1 cellular context compared by ENCODE assay signal in the genomic region with DNA sequence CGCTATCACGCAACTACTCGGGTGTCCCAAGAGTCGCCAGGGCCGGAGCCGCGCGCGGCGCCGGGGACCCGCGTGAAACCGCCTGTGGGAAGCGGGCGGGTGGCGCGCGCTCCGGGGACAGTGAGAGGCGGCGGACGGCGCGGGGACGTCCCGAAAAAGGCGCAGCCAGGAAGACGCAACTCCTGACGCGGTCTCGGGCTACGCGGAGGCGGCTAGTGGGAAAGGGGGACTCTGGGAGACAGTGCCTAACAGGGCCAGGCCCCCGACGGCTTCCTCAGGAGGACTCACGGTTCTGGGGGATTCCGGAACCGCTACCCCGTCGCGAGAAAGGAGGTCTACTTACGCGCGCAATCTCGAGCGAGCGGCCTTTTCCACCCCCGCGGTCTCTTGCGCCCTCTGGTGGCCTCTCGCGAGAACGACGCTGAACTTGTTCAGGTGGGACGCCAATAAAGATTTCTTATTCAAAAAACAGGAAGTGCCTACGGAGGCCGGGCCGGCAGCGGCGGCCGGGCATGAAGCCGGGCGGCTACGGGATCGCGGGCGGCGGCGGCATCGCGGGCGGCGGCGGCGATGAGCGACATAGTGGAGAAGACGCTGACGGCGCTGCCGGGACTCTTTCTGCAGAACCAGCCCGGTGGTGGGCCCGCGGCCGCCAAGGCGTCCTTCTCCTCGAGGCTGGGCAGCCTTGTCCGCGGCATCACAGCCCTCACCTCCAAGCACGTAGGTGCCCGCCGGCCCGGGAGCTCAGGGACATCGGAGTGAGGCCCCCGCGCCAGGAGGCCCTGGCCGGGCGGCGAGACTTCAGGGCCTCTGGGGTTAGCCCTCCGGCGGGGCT.
A peak's percentile ranks its signal among the peaks of the same experiment; 100 is the strongest.
TF ChIP-seq lines count a peak whose summit lies in the region.

A gene (plus strand): TSS at position 475 of the 835 bp plus-strand sequence. CDS start 96 bp downstream, at position 571.

TF ChIP-seq in GM12878, 131 proteins besides CTCF, POLR2A, EP300 and RAD21 (continued from another document):
- TF ChIP-seq, protein P1, sequence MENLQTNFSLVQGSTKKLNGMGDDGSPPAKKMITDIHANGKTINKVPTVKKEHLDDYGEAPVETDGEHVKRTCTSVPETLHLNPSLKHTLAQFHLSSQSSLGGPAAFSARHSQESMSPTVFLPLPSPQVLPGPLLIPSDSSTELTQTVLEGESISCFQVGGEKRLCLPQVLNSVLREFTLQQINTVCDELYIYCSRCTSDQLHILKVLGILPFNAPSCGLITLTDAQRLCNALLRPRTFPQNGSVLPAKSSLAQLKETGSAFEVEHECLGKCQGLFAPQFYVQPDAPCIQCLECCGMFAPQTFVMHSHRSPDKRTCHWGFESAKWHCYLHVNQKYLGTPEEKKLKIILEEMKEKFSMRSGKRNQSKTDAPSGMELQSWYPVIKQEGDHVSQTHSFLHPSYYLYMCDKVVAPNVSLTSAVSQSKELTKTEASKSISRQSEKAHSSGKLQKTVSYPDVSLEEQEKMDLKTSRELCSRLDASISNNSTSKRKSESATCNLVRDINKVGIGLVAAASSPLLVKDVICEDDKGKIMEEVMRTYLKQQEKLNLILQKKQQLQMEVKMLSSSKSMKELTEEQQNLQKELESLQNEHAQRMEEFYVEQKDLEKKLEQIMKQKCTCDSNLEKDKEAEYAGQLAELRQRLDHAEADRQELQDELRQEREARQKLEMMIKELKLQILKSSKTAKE (IDR thresholded peaks at IDR 0.05; ENCODE audit: low read depth, poor library complexity, severe bottlenecking), result no peak
- TF ChIP-seq MTA3 (IDR thresholded peaks at IDR 0.05; ENCODE audit: borderline replicate concordance, low read length), result no peak
- TF ChIP-seq SIX5 (IDR thresholded peaks at IDR 0.05; ENCODE audit: low read depth, low read length, severe bottlenecking), result peak; percentile 58
- peak; percentile 54; the same call in 1 of the 2 replicates for TF ChIP-seq CBFB (IDR thresholded peaks at IDR 0.05; ENCODE audit: low read depth)
- TF ChIP-seq, protein P2, sequence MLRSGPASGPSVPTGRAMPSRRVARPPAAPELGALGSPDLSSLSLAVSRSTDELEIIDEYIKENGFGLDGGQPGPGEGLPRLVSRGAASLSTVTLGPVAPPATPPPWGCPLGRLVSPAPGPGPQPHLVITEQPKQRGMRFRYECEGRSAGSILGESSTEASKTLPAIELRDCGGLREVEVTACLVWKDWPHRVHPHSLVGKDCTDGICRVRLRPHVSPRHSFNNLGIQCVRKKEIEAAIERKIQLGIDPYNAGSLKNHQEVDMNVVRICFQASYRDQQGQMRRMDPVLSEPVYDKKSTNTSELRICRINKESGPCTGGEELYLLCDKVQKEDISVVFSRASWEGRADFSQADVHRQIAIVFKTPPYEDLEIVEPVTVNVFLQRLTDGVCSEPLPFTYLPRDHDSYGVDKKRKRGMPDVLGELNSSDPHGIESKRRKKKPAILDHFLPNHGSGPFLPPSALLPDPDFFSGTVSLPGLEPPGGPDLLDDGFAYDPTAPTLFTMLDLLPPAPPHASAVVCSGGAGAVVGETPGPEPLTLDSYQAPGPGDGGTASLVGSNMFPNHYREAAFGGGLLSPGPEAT (IDR thresholded peaks at IDR 0.05; ENCODE audit: low read depth), result peak; percentile 68; the same call in 1 of the 2 replicates
- TF ChIP-seq, protein P3, sequence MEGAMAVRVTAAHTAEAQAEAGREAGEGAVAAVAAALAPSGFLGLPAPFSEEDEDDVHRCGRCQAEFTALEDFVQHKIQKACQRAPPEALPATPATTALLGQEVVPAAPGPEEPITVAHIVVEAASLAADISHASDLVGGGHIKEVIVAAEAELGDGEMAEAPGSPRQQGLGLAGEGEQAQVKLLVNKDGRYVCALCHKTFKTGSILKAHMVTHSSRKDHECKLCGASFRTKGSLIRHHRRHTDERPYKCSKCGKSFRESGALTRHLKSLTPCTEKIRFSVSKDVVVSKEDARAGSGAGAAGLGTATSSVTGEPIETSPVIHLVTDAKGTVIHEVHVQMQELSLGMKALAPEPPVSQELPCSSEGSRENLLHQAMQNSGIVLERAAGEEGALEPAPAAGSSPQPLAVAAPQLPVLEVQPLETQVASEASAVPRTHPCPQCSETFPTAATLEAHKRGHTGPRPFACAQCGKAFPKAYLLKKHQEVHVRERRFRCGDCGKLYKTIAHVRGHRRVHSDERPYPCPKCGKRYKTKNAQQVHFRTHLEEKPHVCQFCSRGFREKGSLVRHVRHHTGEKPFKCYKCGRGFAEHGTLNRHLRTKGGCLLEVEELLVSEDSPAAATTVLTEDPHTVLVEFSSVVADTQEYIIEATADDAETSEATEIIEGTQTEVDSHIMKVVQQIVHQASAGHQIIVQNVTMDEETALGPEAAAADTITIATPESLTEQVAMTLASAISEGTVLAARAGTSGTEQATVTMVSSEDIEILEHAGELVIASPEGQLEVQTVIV (IDR thresholded peaks at IDR 0.05; ENCODE audit: borderline replicate concordance, partially characterized antibody), result peak; percentile 53
- TF ChIP-seq ZBED1 (IDR thresholded peaks at IDR 0.05; ENCODE audit: borderline replicate concordance), result no peak
- no peak; the same call in 1 of the 2 replicates for TF ChIP-seq SREBF1 (IDR thresholded peaks at IDR 0.05; ENCODE audit: low read length)
- peak; percentile 81; the same call in 1 of the 2 replicates for TF ChIP-seq CBX5 (IDR thresholded peaks at IDR 0.05; ENCODE audit: low read depth)
- peak; percentile 67 for TF ChIP-seq EED (IDR thresholded peaks at IDR 0.05; ENCODE audit: low read depth)
- TF ChIP-seq YY1 (IDR thresholded peaks at IDR 0.05; ENCODE audit: low read depth, low read length), result peak; percentile 90
- TF ChIP-seq NBN (IDR thresholded peaks at IDR 0.05), result peak; percentile 87
- peak; percentile 85 for TF ChIP-seq MXI1 (IDR thresholded peaks at IDR 0.05; ENCODE audit: low read depth, low read length)
- no peak for TF ChIP-seq MEF2B (IDR thresholded peaks at IDR 0.05; ENCODE audit: partially characterized antibody, poor library complexity, severe bottlenecking)
- no peak for TF ChIP-seq HDGF (IDR thresholded peaks at IDR 0.05)
- TF ChIP-seq ZNF384 (IDR thresholded peaks at IDR 0.05; ENCODE audit: borderline replicate concordance, low read depth, low read length), result peak; percentile 64
- no peak for TF ChIP-seq MTA2 (IDR thresholded peaks at IDR 0.05; ENCODE audit: low read depth)
- TF ChIP-seq ZNF24 (IDR thresholded peaks at IDR 0.05), result peak; percentile 77
- peak; percentile 82 for TF ChIP-seq GABPA (IDR thresholded peaks at IDR 0.05; ENCODE audit: low read depth)
- TF ChIP-seq ZZZ3 (IDR thresholded peaks at IDR 0.05; ENCODE audit: control insufficient read depth, insufficient read length, low read depth), result no peak
- peak; percentile 64 for TF ChIP-seq DPF2 (IDR thresholded peaks at IDR 0.05)
- TF ChIP-seq SPI1 (IDR thresholded peaks at IDR 0.05; ENCODE audit: borderline replicate concordance, insufficient read depth, low read depth, low read length), result peak; percentile 81
- peak; percentile 90; the same call in 1 of the 2 replicates for TF ChIP-seq ASH2L (IDR thresholded peaks at IDR 0.05; ENCODE audit: borderline replicate concordance, low read depth)
